Comparison of ENCODE assay signal across 1 cellular context in genomic region chr20:50406610-50407136, GRCh38.
A peak's percentile ranks its signal among the peaks of the same experiment; 100 is the strongest.
TF ChIP-seq lines count a peak whose summit lies in the region.

No MANE protein-coding gene starts in this region.

TF ChIP-seq in HepG2, 621 proteins besides CTCF, POLR2A, EP300 and RAD21 (continued from another document and continues in another):
- TF ChIP-seq ZNF121 (CRISPR knock-in tag; IDR thresholded peaks at IDR 0.05), result no peak
- TF ChIP-seq ZNF674 (CRISPR knock-in tag; IDR thresholded peaks at IDR 0.05; ENCODE audit: low read depth), result no peak
- peak; percentile 49; the same call in 1 of the 2 replicates for TF ChIP-seq CEBPG (CRISPR knock-in tag; IDR thresholded peaks at IDR 0.05)
- peak; percentile 44; the same call in 1 of the 2 replicates for TF ChIP-seq CEBPB (IDR thresholded peaks at IDR 0.05; ENCODE audit: borderline replicate concordance, low read depth, low read length)
- TF ChIP-seq REL (CRISPR knock-in tag; conservative IDR thresholded peaks at IDR 0.05), result no peak
- TF ChIP-seq GLMP (CRISPR knock-in tag; IDR thresholded peaks at IDR 0.05; ENCODE audit: borderline replicate concordance), result no peak
- 0 out of 2 replicates have a peak, but pooled peaks have one; percentile 14 for TF ChIP-seq ZMYM4 (CRISPR knock-in tag; IDR thresholded peaks at IDR 0.05)
- no peak for TF ChIP-seq PPARG (CRISPR knock-in tag; conservative IDR thresholded peaks at IDR 0.05)
- TF ChIP-seq IRF9 (CRISPR knock-in tag; IDR thresholded peaks at IDR 0.05; ENCODE audit: borderline replicate concordance), result no peak
- no peak for TF ChIP-seq ZBTB38 (CRISPR knock-in tag; IDR thresholded peaks at IDR 0.05)
- TF ChIP-seq CHD2 (IDR thresholded peaks at IDR 0.05; ENCODE audit: low read depth, low read length), result no peak
- no peak for TF ChIP-seq LRRFIP1 (CRISPR knock-in tag; conservative IDR thresholded peaks at IDR 0.05)
- no peak for TF ChIP-seq ZNF34 (CRISPR knock-in tag; IDR thresholded peaks at IDR 0.05; ENCODE audit: borderline replicate concordance)
- TF ChIP-seq ASH2L (IDR thresholded peaks at IDR 0.05; ENCODE audit: insufficient read length, low read depth, low read length), result peak; percentile 11
- no peak for TF ChIP-seq ZNF383 (CRISPR knock-in tag; IDR thresholded peaks at IDR 0.05; ENCODE audit: borderline replicate concordance)
- no peak for TF ChIP-seq ZNF772 (CRISPR knock-in tag; IDR thresholded peaks at IDR 0.05)
- TF ChIP-seq ZSCAN9 (CRISPR knock-in tag; IDR thresholded peaks at IDR 0.05; ENCODE audit: borderline replicate concordance), result no peak
- no peak for TF ChIP-seq NFIC (IDR thresholded peaks at IDR 0.05; ENCODE audit: low read length)
- TF ChIP-seq ZNF850 (CRISPR knock-in tag; conservative IDR thresholded peaks at IDR 0.05), result no peak
- TF ChIP-seq CENPBD1 (CRISPR knock-in tag; IDR thresholded peaks at IDR 0.05; ENCODE audit: borderline replicate concordance, low read depth), result no peak
- no peak for TF ChIP-seq ZNF547 (CRISPR knock-in tag; IDR thresholded peaks at IDR 0.05)
- TF ChIP-seq ZNF660 (CRISPR knock-in tag; IDR thresholded peaks at IDR 0.05; ENCODE audit: borderline replicate concordance, low read depth), result no peak
- TF ChIP-seq FOXA3 (CRISPR knock-in tag; IDR thresholded peaks at IDR 0.05), result no peak
- no peak for TF ChIP-seq CBFB (CRISPR knock-in tag; IDR thresholded peaks at IDR 0.05)
- TF ChIP-seq ZUFSP (CRISPR knock-in tag; IDR thresholded peaks at IDR 0.05; ENCODE audit: borderline replicate concordance), result no peak
- TF ChIP-seq ZNF614 (CRISPR knock-in tag; IDR thresholded peaks at IDR 0.05; ENCODE audit: borderline replicate concordance), result no peak; the same call in 1 of the 2 replicates
- peak; percentile 85 for TF ChIP-seq ADNP (CRISPR knock-in tag; IDR thresholded peaks at IDR 0.05)
- no peak for TF ChIP-seq GTF2F1 (IDR thresholded peaks at IDR 0.05; ENCODE audit: low read length)
- no peak for TF ChIP-seq TMF1 (CRISPR knock-in tag; IDR thresholded peaks at IDR 0.05; ENCODE audit: low read depth)
- TF ChIP-seq EED (CRISPR knock-in tag; IDR thresholded peaks at IDR 0.05), result no peak
- TF ChIP-seq FOSL2 (CRISPR knock-in tag; IDR thresholded peaks at IDR 0.05), result no peak
- no peak for TF ChIP-seq U2AF2 (IDR thresholded peaks at IDR 0.05; ENCODE audit: low read depth, low read length)
- TF ChIP-seq KDM1A (CRISPR knock-in tag; IDR thresholded peaks at IDR 0.05), result peak; percentile 98
- TF ChIP-seq, protein P1, sequence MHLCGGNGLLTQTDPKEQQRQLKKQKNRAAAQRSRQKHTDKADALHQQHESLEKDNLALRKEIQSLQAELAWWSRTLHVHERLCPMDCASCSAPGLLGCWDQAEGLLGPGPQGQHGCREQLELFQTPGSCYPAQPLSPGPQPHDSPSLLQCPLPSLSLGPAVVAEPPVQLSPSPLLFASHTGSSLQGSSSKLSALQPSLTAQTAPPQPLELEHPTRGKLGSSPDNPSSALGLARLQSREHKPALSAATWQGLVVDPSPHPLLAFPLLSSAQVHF (CRISPR knock-in tag; IDR thresholded peaks at IDR 0.05), result no peak
- TF ChIP-seq ZNF333 (CRISPR knock-in tag; IDR thresholded peaks at IDR 0.05; ENCODE audit: borderline replicate concordance), result no peak
- no peak; the same call in 1 of the 2 replicates for TF ChIP-seq RXRA (CRISPR knock-in tag; IDR thresholded peaks at IDR 0.05)
- TF ChIP-seq, protein P2, sequence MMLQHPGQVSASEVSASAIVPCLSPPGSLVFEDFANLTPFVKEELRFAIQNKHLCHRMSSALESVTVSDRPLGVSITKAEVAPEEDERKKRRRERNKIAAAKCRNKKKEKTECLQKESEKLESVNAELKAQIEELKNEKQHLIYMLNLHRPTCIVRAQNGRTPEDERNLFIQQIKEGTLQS (CRISPR knock-in tag; IDR thresholded peaks at IDR 0.05), result no peak
- no peak for TF ChIP-seq SP2 (CRISPR knock-in tag; IDR thresholded peaks at IDR 0.05)
- TF ChIP-seq ZNF205 (CRISPR knock-in tag; IDR thresholded peaks at IDR 0.05), result peak; percentile 87; the same call in 1 of the 2 replicates
- no peak for TF ChIP-seq EZH2 (conservative IDR thresholded peaks at IDR 0.05; ENCODE audit: low read depth, low read length)
- TF ChIP-seq ZNF367 (CRISPR knock-in tag; IDR thresholded peaks at IDR 0.05; ENCODE audit: borderline replicate concordance), result no peak
- no peak for TF ChIP-seq ZNF124 (CRISPR knock-in tag; IDR thresholded peaks at IDR 0.05)
- TF ChIP-seq CBX1 (IDR thresholded peaks at IDR 0.05; ENCODE audit: low read depth), result no peak
- TF ChIP-seq MTF2 (CRISPR knock-in tag; IDR thresholded peaks at IDR 0.05; ENCODE audit: borderline replicate concordance), result no peak
- TF ChIP-seq, protein P3, sequence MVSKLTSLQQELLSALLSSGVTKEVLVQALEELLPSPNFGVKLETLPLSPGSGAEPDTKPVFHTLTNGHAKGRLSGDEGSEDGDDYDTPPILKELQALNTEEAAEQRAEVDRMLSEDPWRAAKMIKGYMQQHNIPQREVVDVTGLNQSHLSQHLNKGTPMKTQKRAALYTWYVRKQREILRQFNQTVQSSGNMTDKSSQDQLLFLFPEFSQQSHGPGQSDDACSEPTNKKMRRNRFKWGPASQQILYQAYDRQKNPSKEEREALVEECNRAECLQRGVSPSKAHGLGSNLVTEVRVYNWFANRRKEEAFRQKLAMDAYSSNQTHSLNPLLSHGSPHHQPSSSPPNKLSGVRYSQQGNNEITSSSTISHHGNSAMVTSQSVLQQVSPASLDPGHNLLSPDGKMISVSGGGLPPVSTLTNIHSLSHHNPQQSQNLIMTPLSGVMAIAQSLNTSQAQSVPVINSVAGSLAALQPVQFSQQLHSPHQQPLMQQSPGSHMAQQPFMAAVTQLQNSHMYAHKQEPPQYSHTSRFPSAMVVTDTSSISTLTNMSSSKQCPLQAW (CRISPR knock-in tag; IDR thresholded peaks at IDR 0.05), result no peak; the same call in 1 of the 2 replicates
- TF ChIP-seq ISX (CRISPR knock-in tag; conservative IDR thresholded peaks at IDR 0.05), result no peak
- TF ChIP-seq TARDBP (CRISPR knock-in tag; IDR thresholded peaks at IDR 0.05), result peak; percentile 41; the same call in 1 of the 2 replicates
- no peak for TF ChIP-seq SMC3 (IDR thresholded peaks at IDR 0.05; ENCODE audit: low read length)
- TF ChIP-seq, protein P4, sequence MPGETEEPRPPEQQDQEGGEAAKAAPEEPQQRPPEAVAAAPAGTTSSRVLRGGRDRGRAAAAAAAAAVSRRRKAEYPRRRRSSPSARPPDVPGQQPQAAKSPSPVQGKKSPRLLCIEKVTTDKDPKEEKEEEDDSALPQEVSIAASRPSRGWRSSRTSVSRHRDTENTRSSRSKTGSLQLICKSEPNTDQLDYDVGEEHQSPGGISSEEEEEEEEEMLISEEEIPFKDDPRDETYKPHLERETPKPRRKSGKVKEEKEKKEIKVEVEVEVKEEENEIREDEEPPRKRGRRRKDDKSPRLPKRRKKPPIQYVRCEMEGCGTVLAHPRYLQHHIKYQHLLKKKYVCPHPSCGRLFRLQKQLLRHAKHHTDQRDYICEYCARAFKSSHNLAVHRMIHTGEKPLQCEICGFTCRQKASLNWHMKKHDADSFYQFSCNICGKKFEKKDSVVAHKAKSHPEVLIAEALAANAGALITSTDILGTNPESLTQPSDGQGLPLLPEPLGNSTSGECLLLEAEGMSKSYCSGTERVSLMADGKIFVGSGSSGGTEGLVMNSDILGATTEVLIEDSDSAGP (CRISPR knock-in tag; IDR thresholded peaks at IDR 0.05; ENCODE audit: borderline replicate concordance), result no peak; the same call in 1 of the 2 replicates
- TF ChIP-seq ZBTB46 (CRISPR knock-in tag; IDR thresholded peaks at IDR 0.05; ENCODE audit: borderline replicate concordance), result no peak
- 0 out of 2 replicates have a peak, but pooled peaks have one; percentile 72 for TF ChIP-seq ZNF3 (CRISPR knock-in tag; IDR thresholded peaks at IDR 0.05)
- no peak for TF ChIP-seq RFX1 (IDR thresholded peaks at IDR 0.05)
- peak; percentile 68 for TF ChIP-seq ZNF629 (CRISPR knock-in tag; conservative IDR thresholded peaks at IDR 0.05)
- TF ChIP-seq ZKSCAN8 (CRISPR knock-in tag; IDR thresholded peaks at IDR 0.05; ENCODE audit: borderline replicate concordance), result 0 out of 2 replicates have a peak, but pooled peaks have one; percentile 17
- no peak for TF ChIP-seq ZFX (CRISPR knock-in tag; IDR thresholded peaks at IDR 0.05; ENCODE audit: low read depth)
- TF ChIP-seq RARG (CRISPR knock-in tag; IDR thresholded peaks at IDR 0.05; ENCODE audit: low read depth), result no peak
- TF ChIP-seq, protein P5, sequence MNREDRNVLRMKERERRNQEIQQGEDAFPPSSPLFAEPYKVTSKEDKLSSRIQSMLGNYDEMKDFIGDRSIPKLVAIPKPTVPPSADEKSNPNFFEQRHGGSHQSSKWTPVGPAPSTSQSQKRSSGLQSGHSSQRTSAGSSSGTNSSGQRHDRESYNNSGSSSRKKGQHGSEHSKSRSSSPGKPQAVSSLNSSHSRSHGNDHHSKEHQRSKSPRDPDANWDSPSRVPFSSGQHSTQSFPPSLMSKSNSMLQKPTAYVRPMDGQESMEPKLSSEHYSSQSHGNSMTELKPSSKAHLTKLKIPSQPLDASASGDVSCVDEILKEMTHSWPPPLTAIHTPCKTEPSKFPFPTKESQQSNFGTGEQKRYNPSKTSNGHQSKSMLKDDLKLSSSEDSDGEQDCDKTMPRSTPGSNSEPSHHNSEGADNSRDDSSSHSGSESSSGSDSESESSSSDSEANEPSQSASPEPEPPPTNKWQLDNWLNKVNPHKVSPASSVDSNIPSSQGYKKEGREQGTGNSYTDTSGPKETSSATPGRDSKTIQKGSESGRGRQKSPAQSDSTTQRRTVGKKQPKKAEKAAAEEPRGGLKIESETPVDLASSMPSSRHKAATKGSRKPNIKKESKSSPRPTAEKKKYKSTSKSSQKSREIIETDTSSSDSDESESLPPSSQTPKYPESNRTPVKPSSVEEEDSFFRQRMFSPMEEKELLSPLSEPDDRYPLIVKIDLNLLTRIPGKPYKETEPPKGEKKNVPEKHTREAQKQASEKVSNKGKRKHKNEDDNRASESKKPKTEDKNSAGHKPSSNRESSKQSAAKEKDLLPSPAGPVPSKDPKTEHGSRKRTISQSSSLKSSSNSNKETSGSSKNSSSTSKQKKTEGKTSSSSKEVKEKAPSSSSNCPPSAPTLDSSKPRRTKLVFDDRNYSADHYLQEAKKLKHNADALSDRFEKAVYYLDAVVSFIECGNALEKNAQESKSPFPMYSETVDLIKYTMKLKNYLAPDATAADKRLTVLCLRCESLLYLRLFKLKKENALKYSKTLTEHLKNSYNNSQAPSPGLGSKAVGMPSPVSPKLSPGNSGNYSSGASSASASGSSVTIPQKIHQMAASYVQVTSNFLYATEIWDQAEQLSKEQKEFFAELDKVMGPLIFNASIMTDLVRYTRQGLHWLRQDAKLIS (CRISPR knock-in tag; IDR thresholded peaks at IDR 0.05), result no peak
